ENCODE assay signal across 1 cellular context in the genomic region with DNA sequence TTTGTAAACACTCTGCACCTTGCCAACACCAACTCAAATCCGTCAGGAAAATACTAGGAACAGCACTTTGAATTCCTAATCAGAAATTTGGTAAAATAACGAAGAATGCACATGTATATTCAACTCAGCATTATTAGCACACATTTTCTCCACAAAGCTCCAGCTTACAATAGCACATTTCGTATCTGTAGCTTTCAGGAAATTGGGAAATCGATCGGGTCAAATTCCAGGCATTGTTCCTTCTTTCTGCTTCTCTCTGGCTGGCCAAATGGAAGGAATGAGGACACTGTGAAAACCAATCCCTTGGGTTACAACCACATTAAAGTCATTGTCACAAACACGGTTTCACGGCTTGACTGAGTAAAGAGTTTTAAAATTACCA.
TF ChIP-seq lines count a peak whose summit lies in the region.

No MANE protein-coding gene starts in this region.

TF ChIP-seq in HepG2, 621 proteins besides CTCF, POLR2A, EP300 and RAD21 (continued from another document and continues in another):
- TF ChIP-seq, protein P1, sequence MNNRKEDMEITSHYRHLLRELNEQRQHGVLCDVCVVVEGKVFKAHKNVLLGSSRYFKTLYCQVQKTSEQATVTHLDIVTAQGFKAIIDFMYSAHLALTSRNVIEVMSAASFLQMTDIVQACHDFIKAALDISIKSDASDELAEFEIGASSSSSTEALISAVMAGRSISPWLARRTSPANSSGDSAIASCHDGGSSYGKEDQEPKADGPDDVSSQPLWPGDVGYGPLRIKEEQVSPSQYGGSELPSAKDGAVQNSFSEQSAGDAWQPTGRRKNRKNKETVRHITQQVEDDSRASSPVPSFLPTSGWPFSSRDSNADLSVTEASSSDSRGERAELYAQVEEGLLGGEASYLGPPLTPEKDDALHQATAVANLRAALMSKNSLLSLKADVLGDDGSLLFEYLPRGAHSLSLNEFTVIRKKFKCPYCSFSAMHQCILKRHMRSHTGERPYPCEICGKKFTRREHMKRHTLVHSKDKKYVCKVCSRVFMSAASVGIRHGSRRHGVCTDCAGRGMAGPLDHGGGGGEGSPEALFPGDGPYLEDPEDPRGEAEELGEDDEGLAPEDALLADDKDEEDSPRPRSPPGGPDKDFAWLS (CRISPR knock-in tag; IDR thresholded peaks at IDR 0.05; ENCODE audit: borderline replicate concordance), result no peak
- TF ChIP-seq, protein P2, sequence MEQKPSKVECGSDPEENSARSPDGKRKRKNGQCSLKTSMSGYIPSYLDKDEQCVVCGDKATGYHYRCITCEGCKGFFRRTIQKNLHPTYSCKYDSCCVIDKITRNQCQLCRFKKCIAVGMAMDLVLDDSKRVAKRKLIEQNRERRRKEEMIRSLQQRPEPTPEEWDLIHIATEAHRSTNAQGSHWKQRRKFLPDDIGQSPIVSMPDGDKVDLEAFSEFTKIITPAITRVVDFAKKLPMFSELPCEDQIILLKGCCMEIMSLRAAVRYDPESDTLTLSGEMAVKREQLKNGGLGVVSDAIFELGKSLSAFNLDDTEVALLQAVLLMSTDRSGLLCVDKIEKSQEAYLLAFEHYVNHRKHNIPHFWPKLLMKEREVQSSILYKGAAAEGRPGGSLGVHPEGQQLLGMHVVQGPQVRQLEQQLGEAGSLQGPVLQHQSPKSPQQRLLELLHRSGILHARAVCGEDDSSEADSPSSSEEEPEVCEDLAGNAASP (CRISPR knock-in tag; IDR thresholded peaks at IDR 0.05; ENCODE audit: borderline replicate concordance), result peak; percentile 54; the same call in 1 of the 2 replicates
- TF ChIP-seq, protein P3, sequence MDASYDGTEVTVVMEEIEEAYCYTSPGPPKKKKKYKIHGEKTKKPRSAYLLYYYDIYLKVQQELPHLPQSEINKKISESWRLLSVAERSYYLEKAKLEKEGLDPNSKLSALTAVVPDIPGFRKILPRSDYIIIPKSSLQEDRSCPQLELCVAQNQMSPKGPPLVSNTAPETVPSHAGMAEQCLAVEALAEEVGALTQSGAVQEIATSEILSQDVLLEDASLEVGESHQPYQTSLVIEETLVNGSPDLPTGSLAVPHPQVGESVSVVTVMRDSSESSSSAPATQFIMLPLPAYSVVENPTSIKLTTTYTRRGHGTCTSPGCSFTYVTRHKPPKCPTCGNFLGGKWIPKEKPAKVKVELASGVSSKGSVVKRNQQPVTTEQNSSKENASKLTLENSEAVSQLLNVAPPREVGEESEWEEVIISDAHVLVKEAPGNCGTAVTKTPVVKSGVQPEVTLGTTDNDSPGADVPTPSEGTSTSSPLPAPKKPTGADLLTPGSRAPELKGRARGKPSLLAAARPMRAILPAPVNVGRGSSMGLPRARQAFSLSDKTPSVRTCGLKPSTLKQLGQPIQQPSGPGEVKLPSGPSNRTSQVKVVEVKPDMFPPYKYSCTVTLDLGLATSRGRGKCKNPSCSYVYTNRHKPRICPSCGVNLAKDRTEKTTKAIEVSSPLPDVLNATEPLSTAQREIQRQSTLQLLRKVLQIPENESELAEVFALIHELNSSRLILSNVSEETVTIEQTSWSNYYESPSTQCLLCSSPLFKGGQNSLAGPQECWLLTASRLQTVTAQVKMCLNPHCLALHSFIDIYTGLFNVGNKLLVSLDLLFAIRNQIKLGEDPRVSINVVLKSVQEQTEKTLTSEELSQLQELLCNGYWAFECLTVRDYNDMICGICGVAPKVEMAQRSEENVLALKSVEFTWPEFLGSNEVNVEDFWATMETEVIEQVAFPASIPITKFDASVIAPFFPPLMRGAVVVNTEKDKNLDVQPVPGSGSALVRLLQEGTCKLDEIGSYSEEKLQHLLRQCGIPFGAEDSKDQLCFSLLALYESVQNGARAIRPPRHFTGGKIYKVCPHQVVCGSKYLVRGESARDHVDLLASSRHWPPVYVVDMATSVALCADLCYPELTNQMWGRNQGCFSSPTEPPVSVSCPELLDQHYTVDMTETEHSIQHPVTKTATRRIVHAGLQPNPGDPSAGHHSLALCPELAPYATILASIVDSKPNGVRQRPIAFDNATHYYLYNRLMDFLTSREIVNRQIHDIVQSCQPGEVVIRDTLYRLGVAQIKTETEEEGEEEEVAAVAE (CRISPR knock-in tag; IDR thresholded peaks at IDR 0.05; ENCODE audit: borderline replicate concordance), result 0 out of 2 replicates have a peak, but pooled peaks have one; percentile 42
- TF ChIP-seq HNF4A (CRISPR knock-in tag; IDR thresholded peaks at IDR 0.05) (peak; percentile 92), MED13 (CRISPR knock-in tag; IDR thresholded peaks at IDR 0.05) (no peak), MTF1 (CRISPR knock-in tag; IDR thresholded peaks at IDR 0.05) (no peak), HDAC1 (CRISPR knock-in tag; IDR thresholded peaks at IDR 0.05) (peak; percentile 71), ETV5 (CRISPR knock-in tag; IDR thresholded peaks at IDR 0.05; ENCODE audit: borderline replicate concordance) (peak; percentile 90), ERF (CRISPR knock-in tag; IDR thresholded peaks at IDR 0.05) (peak; percentile 63; the same call in 1 of the 2 replicates), SMARCE1 (IDR thresholded peaks at IDR 0.05; ENCODE audit: borderline replicate concordance) (no peak), NFE2L2 (IDR thresholded peaks at IDR 0.05; ENCODE audit: low read length) (no peak), BCL6 (CRISPR knock-in tag; IDR thresholded peaks at IDR 0.05) (peak; percentile 78), ONECUT2 (CRISPR knock-in tag; IDR thresholded peaks at IDR 0.05) (peak; percentile 98), MEIS1 (CRISPR knock-in tag; IDR thresholded peaks at IDR 0.05; ENCODE audit: borderline replicate concordance) (no peak), KDM1A (CRISPR knock-in tag; IDR thresholded peaks at IDR 0.05) (no peak), ZNF724P (CRISPR knock-in tag; IDR thresholded peaks at IDR 0.05; ENCODE audit: borderline replicate concordance) (no peak), TCF7 (IDR thresholded peaks at IDR 0.05; ENCODE audit: low read depth) (peak; percentile 47), SMAD1 (CRISPR knock-in tag; IDR thresholded peaks at IDR 0.05; ENCODE audit: borderline replicate concordance, low read depth) (no peak), ZNF354B (CRISPR knock-in tag; IDR thresholded peaks at IDR 0.05) (no peak), ZNF382 (CRISPR knock-in tag; IDR thresholded peaks at IDR 0.05; ENCODE audit: borderline replicate concordance) (no peak), ZNF205 (CRISPR knock-in tag; IDR thresholded peaks at IDR 0.05) (0 out of 2 replicates have a peak, but pooled peaks have one; percentile 52), HNRNPL (IDR thresholded peaks at IDR 0.05; ENCODE audit: low read depth, low read length) (no peak), PTBP1 (IDR thresholded peaks at IDR 0.05; ENCODE audit: low read depth, low read length, poor library complexity, severe bottlenecking) (no peak), ZNF644 (CRISPR knock-in tag; IDR thresholded peaks at IDR 0.05; ENCODE audit: low read depth) (peak; percentile 88), KMT2B (CRISPR knock-in tag; IDR thresholded peaks at IDR 0.05) (peak; percentile 40; the same call in 1 of the 2 replicates), NFKB2 (CRISPR knock-in tag; IDR thresholded peaks at IDR 0.05; ENCODE audit: borderline replicate concordance) (no peak), FOXA3 (CRISPR knock-in tag; IDR thresholded peaks at IDR 0.05) (peak; percentile 57), MAFK (conservative IDR thresholded peaks at IDR 0.05 in 1 of 2, IDR thresholded peaks at IDR 0.05 in 1 of 2; ENCODE audit: low read length in 2 of 2) (peak; percentile 57 to 64; a peak in 3 of 4 replicates), CREB1 (IDR thresholded peaks at IDR 0.05) (no peak), CREB1 (CRISPR knock-in tag; IDR thresholded peaks at IDR 0.05) (peak; percentile 58; the same call in 1 of the 2 replicates)
- TF ChIP-seq, protein P4, sequence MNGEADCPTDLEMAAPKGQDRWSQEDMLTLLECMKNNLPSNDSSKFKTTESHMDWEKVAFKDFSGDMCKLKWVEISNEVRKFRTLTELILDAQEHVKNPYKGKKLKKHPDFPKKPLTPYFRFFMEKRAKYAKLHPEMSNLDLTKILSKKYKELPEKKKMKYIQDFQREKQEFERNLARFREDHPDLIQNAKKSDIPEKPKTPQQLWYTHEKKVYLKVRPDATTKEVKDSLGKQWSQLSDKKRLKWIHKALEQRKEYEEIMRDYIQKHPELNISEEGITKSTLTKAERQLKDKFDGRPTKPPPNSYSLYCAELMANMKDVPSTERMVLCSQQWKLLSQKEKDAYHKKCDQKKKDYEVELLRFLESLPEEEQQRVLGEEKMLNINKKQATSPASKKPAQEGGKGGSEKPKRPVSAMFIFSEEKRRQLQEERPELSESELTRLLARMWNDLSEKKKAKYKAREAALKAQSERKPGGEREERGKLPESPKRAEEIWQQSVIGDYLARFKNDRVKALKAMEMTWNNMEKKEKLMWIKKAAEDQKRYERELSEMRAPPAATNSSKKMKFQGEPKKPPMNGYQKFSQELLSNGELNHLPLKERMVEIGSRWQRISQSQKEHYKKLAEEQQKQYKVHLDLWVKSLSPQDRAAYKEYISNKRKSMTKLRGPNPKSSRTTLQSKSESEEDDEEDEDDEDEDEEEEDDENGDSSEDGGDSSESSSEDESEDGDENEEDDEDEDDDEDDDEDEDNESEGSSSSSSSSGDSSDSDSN (CRISPR knock-in tag; IDR thresholded peaks at IDR 0.05), result 0 out of 2 replicates have a peak, but pooled peaks have one; percentile 30
- TF ChIP-seq, protein P5, sequence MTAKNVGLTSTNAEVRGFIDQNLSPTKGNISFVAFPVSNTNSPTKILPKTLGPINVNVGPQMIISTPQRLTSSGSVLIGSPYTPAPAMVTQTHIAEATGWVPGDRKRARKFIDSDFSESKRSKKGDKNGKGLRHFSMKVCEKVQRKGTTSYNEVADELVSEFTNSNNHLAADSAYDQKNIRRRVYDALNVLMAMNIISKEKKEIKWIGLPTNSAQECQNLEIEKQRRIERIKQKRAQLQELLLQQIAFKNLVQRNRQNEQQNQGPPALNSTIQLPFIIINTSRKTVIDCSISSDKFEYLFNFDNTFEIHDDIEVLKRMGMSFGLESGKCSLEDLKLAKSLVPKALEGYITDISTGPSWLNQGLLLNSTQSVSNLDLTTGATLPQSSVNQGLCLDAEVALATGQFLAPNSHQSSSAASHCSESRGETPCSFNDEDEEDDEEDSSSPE (CRISPR knock-in tag; IDR thresholded peaks at IDR 0.05), result no peak
- TF ChIP-seq, protein P6, sequence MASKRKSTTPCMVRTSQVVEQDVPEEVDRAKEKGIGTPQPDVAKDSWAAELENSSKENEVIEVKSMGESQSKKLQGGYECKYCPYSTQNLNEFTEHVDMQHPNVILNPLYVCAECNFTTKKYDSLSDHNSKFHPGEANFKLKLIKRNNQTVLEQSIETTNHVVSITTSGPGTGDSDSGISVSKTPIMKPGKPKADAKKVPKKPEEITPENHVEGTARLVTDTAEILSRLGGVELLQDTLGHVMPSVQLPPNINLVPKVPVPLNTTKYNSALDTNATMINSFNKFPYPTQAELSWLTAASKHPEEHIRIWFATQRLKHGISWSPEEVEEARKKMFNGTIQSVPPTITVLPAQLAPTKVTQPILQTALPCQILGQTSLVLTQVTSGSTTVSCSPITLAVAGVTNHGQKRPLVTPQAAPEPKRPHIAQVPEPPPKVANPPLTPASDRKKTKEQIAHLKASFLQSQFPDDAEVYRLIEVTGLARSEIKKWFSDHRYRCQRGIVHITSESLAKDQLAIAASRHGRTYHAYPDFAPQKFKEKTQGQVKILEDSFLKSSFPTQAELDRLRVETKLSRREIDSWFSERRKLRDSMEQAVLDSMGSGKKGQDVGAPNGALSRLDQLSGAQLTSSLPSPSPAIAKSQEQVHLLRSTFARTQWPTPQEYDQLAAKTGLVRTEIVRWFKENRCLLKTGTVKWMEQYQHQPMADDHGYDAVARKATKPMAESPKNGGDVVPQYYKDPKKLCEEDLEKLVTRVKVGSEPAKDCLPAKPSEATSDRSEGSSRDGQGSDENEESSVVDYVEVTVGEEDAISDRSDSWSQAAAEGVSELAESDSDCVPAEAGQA (IDR thresholded peaks at IDR 0.05; ENCODE audit: low read depth), result no peak
- TF ChIP-seq, protein P6 (CRISPR knock-in tag; IDR thresholded peaks at IDR 0.05; ENCODE audit: borderline replicate concordance), result no peak
- TF ChIP-seq, protein P7, sequence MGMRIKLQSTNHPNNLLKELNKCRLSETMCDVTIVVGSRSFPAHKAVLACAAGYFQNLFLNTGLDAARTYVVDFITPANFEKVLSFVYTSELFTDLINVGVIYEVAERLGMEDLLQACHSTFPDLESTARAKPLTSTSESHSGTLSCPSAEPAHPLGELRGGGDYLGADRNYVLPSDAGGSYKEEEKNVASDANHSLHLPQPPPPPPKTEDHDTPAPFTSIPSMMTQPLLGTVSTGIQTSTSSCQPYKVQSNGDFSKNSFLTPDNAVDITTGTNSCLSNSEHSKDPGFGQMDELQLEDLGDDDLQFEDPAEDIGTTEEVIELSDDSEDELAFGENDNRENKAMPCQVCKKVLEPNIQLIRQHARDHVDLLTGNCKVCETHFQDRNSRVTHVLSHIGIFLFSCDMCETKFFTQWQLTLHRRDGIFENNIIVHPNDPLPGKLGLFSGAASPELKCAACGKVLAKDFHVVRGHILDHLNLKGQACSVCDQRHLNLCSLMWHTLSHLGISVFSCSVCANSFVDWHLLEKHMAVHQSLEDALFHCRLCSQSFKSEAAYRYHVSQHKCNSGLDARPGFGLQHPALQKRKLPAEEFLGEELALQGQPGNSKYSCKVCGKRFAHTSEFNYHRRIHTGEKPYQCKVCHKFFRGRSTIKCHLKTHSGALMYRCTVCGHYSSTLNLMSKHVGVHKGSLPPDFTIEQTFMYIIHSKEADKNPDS (CRISPR knock-in tag; IDR thresholded peaks at IDR 0.05), result no peak
- TF ChIP-seq, protein P8, sequence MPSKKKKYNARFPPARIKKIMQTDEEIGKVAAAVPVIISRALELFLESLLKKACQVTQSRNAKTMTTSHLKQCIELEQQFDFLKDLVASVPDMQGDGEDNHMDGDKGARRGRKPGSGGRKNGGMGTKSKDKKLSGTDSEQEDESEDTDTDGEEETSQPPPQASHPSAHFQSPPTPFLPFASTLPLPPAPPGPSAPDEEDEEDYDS (CRISPR knock-in tag; IDR thresholded peaks at IDR 0.05), result peak; percentile 50
- TF ChIP-seq, protein P9, sequence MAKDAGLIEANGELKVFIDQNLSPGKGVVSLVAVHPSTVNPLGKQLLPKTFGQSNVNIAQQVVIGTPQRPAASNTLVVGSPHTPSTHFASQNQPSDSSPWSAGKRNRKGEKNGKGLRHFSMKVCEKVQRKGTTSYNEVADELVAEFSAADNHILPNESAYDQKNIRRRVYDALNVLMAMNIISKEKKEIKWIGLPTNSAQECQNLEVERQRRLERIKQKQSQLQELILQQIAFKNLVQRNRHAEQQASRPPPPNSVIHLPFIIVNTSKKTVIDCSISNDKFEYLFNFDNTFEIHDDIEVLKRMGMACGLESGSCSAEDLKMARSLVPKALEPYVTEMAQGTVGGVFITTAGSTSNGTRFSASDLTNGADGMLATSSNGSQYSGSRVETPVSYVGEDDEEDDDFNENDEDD (CRISPR knock-in tag; IDR thresholded peaks at IDR 0.05; ENCODE audit: borderline replicate concordance), result no peak
